In the genomic region with DNA sequence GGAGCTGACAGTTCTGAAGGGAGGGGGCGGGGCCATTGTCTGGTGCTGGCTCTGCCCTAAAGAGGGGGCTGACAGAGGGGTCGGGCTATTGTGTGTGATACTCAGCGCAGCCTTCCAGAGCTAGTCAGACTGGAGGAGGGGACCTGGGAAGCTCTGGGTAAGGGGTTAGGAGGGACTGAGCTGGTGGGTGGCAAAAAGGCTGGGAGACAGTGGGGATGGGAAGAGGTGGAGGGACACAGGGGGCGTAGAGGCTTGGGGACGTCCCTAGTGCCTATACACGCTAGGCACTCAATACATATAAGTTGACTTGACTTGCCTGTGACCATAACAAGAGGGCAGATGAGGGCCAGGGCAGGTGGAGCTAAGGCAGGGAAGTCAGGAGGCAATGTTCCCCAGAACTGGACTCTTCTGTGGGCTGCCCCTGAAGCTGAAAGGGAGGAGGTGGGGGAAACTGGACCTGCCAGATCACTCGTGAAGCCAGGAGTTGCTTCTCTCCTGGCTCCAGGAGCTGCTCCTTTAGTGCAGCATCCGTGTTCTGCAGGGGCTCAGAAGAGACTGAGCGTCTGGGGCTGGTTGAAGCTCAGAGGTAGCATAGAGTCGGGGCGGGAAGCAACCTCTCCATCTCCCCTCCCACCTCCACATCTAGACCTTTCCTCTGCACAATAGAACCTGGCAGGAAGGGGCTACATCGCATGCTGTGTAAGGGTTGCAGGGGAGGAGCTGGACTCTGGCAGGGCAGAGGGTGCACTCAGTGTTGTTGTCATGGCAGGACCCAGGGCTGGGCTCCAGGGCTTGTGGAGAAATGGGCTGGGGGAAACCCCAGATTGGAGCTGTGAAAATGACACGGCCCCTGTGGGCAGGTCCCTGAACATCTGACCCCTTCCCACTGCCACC, we compare ENCODE assay signal across 2 cellular contexts.
TF ChIP-seq lines count a peak whose summit lies in the region.

No MANE protein-coding gene starts in this region.

TF ChIP-seq in SK-N-SH, 30 proteins besides CTCF, POLR2A, EP300 and RAD21 (continued from another document):
- TF ChIP-seq, protein P1, sequence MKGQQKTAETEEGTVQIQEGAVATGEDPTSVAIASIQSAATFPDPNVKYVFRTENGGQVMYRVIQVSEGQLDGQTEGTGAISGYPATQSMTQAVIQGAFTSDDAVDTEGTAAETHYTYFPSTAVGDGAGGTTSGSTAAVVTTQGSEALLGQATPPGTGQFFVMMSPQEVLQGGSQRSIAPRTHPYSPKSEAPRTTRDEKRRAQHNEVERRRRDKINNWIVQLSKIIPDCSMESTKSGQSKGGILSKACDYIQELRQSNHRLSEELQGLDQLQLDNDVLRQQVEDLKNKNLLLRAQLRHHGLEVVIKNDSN (IDR thresholded peaks at IDR 0.05; ENCODE audit: borderline replicate concordance, low read depth) = no peak
- TF ChIP-seq SIN3A (IDR thresholded peaks at IDR 0.05; ENCODE audit: borderline replicate concordance, low read depth, low read length) (no peak), GATA2 (CRISPR knock-in tag; IDR thresholded peaks at IDR 0.05) (no peak), MEF2A (IDR thresholded peaks at IDR 0.05; ENCODE audit: borderline replicate concordance, low read depth) (no peak), EZH2phosphoT487 (IDR thresholded peaks at IDR 0.05; ENCODE audit: borderline replicate concordance, low read depth) (no peak)

TF ChIP-seq in SK-N-SH treated with all-trans-retinoic acid at 6 μM for 48 hours, 23 proteins besides CTCF, POLR2A, EP300 and RAD21 (continued from another document):
- TF ChIP-seq, protein P2, sequence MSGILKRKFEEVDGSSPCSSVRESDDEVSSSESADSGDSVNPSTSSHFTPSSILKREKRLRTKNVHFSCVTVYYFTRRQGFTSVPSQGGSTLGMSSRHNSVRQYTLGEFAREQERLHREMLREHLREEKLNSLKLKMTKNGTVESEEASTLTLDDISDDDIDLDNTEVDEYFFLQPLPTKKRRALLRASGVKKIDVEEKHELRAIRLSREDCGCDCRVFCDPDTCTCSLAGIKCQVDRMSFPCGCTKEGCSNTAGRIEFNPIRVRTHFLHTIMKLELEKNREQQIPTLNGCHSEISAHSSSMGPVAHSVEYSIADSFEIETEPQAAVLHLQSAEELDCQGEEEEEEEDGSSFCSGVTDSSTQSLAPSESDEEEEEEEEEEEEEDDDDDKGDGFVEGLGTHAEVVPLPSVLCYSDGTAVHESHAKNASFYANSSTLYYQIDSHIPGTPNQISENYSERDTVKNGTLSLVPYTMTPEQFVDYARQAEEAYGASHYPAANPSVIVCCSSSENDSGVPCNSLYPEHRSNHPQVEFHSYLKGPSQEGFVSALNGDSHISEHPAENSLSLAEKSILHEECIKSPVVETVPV (CRISPR knock-in tag; IDR thresholded peaks at IDR 0.05) = no peak
- no peak for TF ChIP-seq ZNF70 (CRISPR knock-in tag; IDR thresholded peaks at IDR 0.05)
- TF ChIP-seq PPARA (CRISPR knock-in tag; IDR thresholded peaks at IDR 0.05; ENCODE audit: borderline replicate concordance) = no peak
- TF ChIP-seq ZC3H10 (CRISPR knock-in tag; IDR thresholded peaks at IDR 0.05) = no peak
- TF ChIP-seq BACH2 (CRISPR knock-in tag; IDR thresholded peaks at IDR 0.05; ENCODE audit: borderline replicate concordance) = no peak
- TF ChIP-seq OSR1 (CRISPR knock-in tag; IDR thresholded peaks at IDR 0.05) = no peak
- TF ChIP-seq, protein P3, sequence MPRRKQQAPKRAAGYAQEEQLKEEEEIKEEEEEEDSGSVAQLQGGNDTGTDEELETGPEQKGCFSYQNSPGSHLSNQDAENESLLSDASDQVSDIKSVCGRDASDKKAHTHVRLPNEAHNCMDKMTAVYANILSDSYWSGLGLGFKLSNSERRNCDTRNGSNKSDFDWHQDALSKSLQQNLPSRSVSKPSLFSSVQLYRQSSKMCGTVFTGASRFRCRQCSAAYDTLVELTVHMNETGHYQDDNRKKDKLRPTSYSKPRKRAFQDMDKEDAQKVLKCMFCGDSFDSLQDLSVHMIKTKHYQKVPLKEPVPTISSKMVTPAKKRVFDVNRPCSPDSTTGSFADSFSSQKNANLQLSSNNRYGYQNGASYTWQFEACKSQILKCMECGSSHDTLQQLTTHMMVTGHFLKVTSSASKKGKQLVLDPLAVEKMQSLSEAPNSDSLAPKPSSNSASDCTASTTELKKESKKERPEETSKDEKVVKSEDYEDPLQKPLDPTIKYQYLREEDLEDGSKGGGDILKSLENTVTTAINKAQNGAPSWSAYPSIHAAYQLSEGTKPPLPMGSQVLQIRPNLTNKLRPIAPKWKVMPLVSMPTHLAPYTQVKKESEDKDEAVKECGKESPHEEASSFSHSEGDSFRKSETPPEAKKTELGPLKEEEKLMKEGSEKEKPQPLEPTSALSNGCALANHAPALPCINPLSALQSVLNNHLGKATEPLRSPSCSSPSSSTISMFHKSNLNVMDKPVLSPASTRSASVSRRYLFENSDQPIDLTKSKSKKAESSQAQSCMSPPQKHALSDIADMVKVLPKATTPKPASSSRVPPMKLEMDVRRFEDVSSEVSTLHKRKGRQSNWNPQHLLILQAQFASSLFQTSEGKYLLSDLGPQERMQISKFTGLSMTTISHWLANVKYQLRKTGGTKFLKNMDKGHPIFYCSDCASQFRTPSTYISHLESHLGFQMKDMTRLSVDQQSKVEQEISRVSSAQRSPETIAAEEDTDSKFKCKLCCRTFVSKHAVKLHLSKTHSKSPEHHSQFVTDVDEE (CRISPR knock-in tag; IDR thresholded peaks at IDR 0.05) = no peak
- no peak for TF ChIP-seq SNAI2 (CRISPR knock-in tag; IDR thresholded peaks at IDR 0.05)
- no peak for TF ChIP-seq GLIS3 (CRISPR knock-in tag; IDR thresholded peaks at IDR 0.05)
- TF ChIP-seq RARB (CRISPR knock-in tag; IDR thresholded peaks at IDR 0.05) = no peak
